Comparison of ENCODE assay signal across 8 cellular contexts in genomic region chr7:151429555-151430331, GRCh38. TPM values are rescaled to one million over a fixed set of nuclear protein-coding genes. Genes with fewer than 3 reads are reported as not detected.
DNase-seq lines count a peak whose midpoint lies in the region; ATAC-seq and TF ChIP-seq lines count a peak whose summit lies in the region.

No MANE protein-coding gene starts in this region.

- intact Hi-C loops in uterus (cut with DNase I; ENCODE audit: low total_unique reads): no loop called here
- intact Hi-C loops in right cardiac atrium (cut with DNase I): loop anchor here in 2 of 4 donors (5.0 to 10.0 kb wide), 2 partner anchors 45 to 47 kb away; no protein-coding TSS in a partner anchor

- WGBS in right cardiac atrium: 57% methylated on average over 10 of the region's 10 CpGs

- H3K4me1 ChIP-seq in uterus (peaks cover 19 to 26% of the 10 kb centered on the region in 2 donors), right cardiac atrium (ENCODE audit: control insufficient read depth, insufficient read depth, low read length) (no peaks in the 10 kb centered on the region)

- no peak overlapping the region for H3K4me3 ChIP-seq in GM12865 (ENCODE audit: low read depth, low read length)
- no peak overlapping the region for H3K4me3 ChIP-seq in fibroblast of mammary gland (ENCODE audit: control insufficient read depth, low read depth, low read length)
- H3K4me3 ChIP-seq in uterus: no peak overlapping the region
- no peak overlapping the region for H3K4me3 ChIP-seq in right cardiac atrium (ENCODE audit: low read length)

- TF ChIP-seq CTCF in GM12865 (IDR thresholded peaks at IDR 0.05; ENCODE audit: insufficient read depth, low read depth, low read length, missing control alignments) (no peak), fibroblast of mammary gland (conservative IDR thresholded peaks at IDR 0.05; ENCODE audit: control insufficient read depth, insufficient read depth, low read depth, low read length) (peak; percentile 19), uterus (IDR thresholded peaks at IDR 0.05) (no peak)

- TF ChIP-seq POLR2A in uterus (IDR thresholded peaks at IDR 0.05): no peak

- H3K27ac ChIP-seq in uterus: peak overlapping the region; percentile 87 to 88
- H3K27ac ChIP-seq in right cardiac atrium (ENCODE audit: low read length): no peak overlapping the region

- DNase-seq in GM12865 (ENCODE audit: low read depth) (peak; percentile 80), T-helper 22 cell (ENCODE audit: low read depth) (peak; percentile 60), fibroblast of mammary gland (ENCODE audit: low read depth) (peak; percentile 41), uterus (no peak), right cardiac atrium (no peak), Kasumi-1 (lab: John Stamatoyannopoulos, UW) (no peak)

- H3K9me3 ChIP-seq in uterus: no peaks in the 10 kb centered on the region
- no peaks in the 10 kb centered on the region for H3K9me3 ChIP-seq in right cardiac atrium (ENCODE audit: control insufficient read depth, low read length)

- H3K36me3 ChIP-seq in uterus: no peaks in the 10 kb centered on the region

- peak; percentile 53 for ATAC-seq in HG03025 (IDR thresholded peaks at IDR 0.05; ENCODE audit: low FRiP score, unreplicated experiment)
- ATAC-seq in HG03432 (IDR thresholded peaks at IDR 0.05; ENCODE audit: unreplicated experiment): no peak
- no peak for ATAC-seq in right cardiac atrium

- H3K27me3 ChIP-seq in uterus (no peaks in the 10 kb centered on the region), right cardiac atrium (ENCODE audit: control insufficient read depth, insufficient read depth) (no peaks in the 10 kb centered on the region)

RNA-seq across cellular contexts. Expression of gene CRYGN, which starts 10.2 kb away (rescaled TPM):
- total RNA-seq in uterus: 1 to 10 TPM in 2 of 4 donors, under 1 TPM in 1, not detected in 1; 0.73 to 2.9 (median 2.4) TPM
- under 1 TPM in 1 of 4 donors, not detected in 3; 0.11 TPM for total RNA-seq in right cardiac atrium
- polyA plus RNA-seq in right cardiac atrium: 0.07 TPM

RNA-seq across cellular contexts. Expression of gene WDR86, which starts 19.9 kb away (rescaled TPM):
- total RNA-seq in uterus (100 to 1,000 TPM in 1 of 4 donors, 10 to 100 TPM in 2, 1 to 10 TPM in 1; 3.2 to 100 (median 53.4) TPM), right cardiac atrium (under 1 TPM; 0.17 to 0.47 (median 0.17) TPM)
- polyA plus RNA-seq in right cardiac atrium: 0.34 TPM

Comparison
In these comparisons a context has a peak if more than half of its experiments do, and no peak if none do; other contexts are left out.
1. DNase-seq: peak in GM12865 (single experiment), T-helper 22 cell (single experiment) and fibroblast of mammary gland (single experiment); none in uterus (0 of 2), right cardiac atrium (0 of 3) and Kasumi-1 (0 of 2).